Comparison of ENCODE assay signal across 8 cellular contexts in genomic region chr20:53677447-53678314, GRCh38.
DNase-seq lines count a peak whose midpoint lies in the region; ATAC-seq and TF ChIP-seq lines count a peak whose summit lies in the region.

No MANE protein-coding gene starts in this region.

- H3K27ac ChIP-seq in transverse colon (peak overlapping the region; percentile 8 to 65 (median 32)), sigmoid colon (no peak overlapping the region)

- TF ChIP-seq EP300 in transverse colon (IDR thresholded peaks at IDR 0.05; ENCODE audit: low read depth) (no peak), sigmoid colon (IDR thresholded peaks at IDR 0.05) (no peak)

- no peak for TF ChIP-seq POLR2A in transverse colon (IDR thresholded peaks at IDR 0.05)
- no peak for TF ChIP-seq POLR2A in sigmoid colon (IDR thresholded peaks at IDR 0.05)

- in situ Hi-C loops in transverse colon (cut with MboI; ENCODE audit: low pct_ligation_motif_present in 1 of 4, low pct_unique_long_range_greater_than_20kb in 1 of 4, low sequenced_read_pairs in 3 of 4), result no loop called here

- H3K9me3 ChIP-seq in transverse colon (no peaks in the 10 kb centered on the region), sigmoid colon (no peaks in the 10 kb centered on the region)

- H3K36me3 ChIP-seq in transverse colon, result no peaks in the 10 kb centered on the region
- no peaks in the 10 kb centered on the region for H3K36me3 ChIP-seq in sigmoid colon

- H3K4me1 ChIP-seq in transverse colon (peaks cover 0 to 34% (median 5%) of the 10 kb centered on the region in 4 donors), sigmoid colon (peaks cover 0 to 15% (median 10%) of the 10 kb centered on the region in 4 donors)

- no peaks in the 10 kb centered on the region for H3K27me3 ChIP-seq in transverse colon
- H3K27me3 ChIP-seq in sigmoid colon, result no peaks in the 10 kb centered on the region

- TF ChIP-seq CTCF in transverse colon (IDR thresholded peaks at IDR 0.05) (no peak), sigmoid colon (IDR thresholded peaks at IDR 0.05) (no peak)

- 30 to 47% methylated on average over 6 to 12 of the region's 12 CpGs for WGBS in transverse colon (ENCODE audit: low coverage in 1 of 2), 2 donors
- WGBS in sigmoid colon, 2 donors, result 16 to 37% methylated on average over 12 of the region's 12 CpGs

- H3K4me3 ChIP-seq in transverse colon (no peak overlapping the region), sigmoid colon (no peak overlapping the region)

- intact Hi-C loops in transverse colon (cut with DNase I; ENCODE audit: low total_unique reads), result no loop called here
- intact Hi-C loops in sigmoid colon (cut with DNase I), result no loop called here

- DNase-seq in stimulated activated naive CD4-positive, alpha-beta T cell (lab: John Stamatoyannopoulos, UW), result peak in 4 of 6 experiments; percentile 7 to 40 (median 24)
- DNase-seq in stimulated activated naive CD4-positive, alpha-beta T cell treated with Interleukin-2 at 50 U/mL for 16 hours (lab: John Stamatoyannopoulos, UW), result no peak
- DNase-seq in activated T-cell treated with anti-CD3 and anti-CD28 coated beads, Interleukin-2, amount 50 U/mL, for 48 hours, result peak; percentile 39 to 52
- peak; percentile 74 for DNase-seq in iris pigment epithelial cell (ENCODE audit: low read depth)
- DNase-seq in transverse colon, result peak; percentile 64
- DNase-seq in NCI-H2029 treated with DMSO at 0.1 percent for 48 hours (lab: John Stamatoyannopoulos, UW), result no peak
- DNase-seq in sigmoid colon, result no peak

- no peak for ATAC-seq in HG03521 (IDR thresholded peaks at IDR 0.05; ENCODE audit: unreplicated experiment)

Comparison
In these comparisons a context has a peak if more than half of its experiments do, and no peak if none do; other contexts are left out.
1. DNase-seq: peak in stimulated activated naive CD4-positive, alpha-beta T cell (4 of 6), activated T-cell treated with anti-CD3 and anti-CD28 coated beads, Interleukin-2, amount 50 U/mL, for 48 hours (2 of 2), iris pigment epithelial cell (single experiment) and transverse colon (single experiment); none in stimulated activated naive CD4-positive, alpha-beta T cell treated with Interleukin-2 at 50 U/mL for 16 hours (single experiment), NCI-H2029 treated with DMSO at 0.1 percent for 48 hours (single experiment) and sigmoid colon (single experiment).
2. H3K27ac ChIP-seq: peak in transverse colon (4 of 4); none in sigmoid colon (0 of 4).